ENCODE assay signal across 1 cellular context in the genomic region with DNA sequence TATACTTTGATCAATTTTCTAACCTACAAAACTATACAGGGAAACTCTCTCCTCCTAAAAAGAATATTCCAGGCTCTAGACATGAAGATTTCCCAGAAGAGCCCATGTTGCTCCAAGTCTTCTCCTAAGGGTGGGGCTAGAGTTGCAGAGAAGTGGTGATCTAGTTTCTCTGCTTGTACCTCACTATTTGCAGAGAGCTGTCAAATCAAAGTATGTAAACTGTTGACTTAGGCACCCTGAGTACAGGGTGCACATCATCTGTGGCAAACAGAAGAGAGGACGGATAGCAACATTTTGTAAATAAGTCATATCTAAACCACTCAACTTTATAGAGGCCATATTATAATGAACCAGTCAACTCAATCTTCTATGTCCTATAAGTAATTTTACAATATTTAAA.
TF ChIP-seq lines count a peak whose summit lies in the region.

No MANE protein-coding gene starts in this region.

TF ChIP-seq in HepG2, 621 proteins besides CTCF, POLR2A, EP300 and RAD21:
- TF ChIP-seq CEBPB (IDR thresholded peaks at IDR 0.05; ENCODE audit: borderline replicate concordance, low read depth, low read length) (no peak), ZBTB26 (CRISPR knock-in tag; IDR thresholded peaks at IDR 0.05; ENCODE audit: borderline replicate concordance) (no peak), ZNF704 (CRISPR knock-in tag; IDR thresholded peaks at IDR 0.05; ENCODE audit: borderline replicate concordance) (no peak), MXD4 (CRISPR knock-in tag; IDR thresholded peaks at IDR 0.05) (no peak), ZNF792 (CRISPR knock-in tag; IDR thresholded peaks at IDR 0.05) (no peak), ELF3 (CRISPR knock-in tag; IDR thresholded peaks at IDR 0.05) (no peak)
- TF ChIP-seq, protein P1, sequence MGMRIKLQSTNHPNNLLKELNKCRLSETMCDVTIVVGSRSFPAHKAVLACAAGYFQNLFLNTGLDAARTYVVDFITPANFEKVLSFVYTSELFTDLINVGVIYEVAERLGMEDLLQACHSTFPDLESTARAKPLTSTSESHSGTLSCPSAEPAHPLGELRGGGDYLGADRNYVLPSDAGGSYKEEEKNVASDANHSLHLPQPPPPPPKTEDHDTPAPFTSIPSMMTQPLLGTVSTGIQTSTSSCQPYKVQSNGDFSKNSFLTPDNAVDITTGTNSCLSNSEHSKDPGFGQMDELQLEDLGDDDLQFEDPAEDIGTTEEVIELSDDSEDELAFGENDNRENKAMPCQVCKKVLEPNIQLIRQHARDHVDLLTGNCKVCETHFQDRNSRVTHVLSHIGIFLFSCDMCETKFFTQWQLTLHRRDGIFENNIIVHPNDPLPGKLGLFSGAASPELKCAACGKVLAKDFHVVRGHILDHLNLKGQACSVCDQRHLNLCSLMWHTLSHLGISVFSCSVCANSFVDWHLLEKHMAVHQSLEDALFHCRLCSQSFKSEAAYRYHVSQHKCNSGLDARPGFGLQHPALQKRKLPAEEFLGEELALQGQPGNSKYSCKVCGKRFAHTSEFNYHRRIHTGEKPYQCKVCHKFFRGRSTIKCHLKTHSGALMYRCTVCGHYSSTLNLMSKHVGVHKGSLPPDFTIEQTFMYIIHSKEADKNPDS (CRISPR knock-in tag; IDR thresholded peaks at IDR 0.05): no peak
